ENCODE assay signal across 1 cellular context in the genomic region with DNA sequence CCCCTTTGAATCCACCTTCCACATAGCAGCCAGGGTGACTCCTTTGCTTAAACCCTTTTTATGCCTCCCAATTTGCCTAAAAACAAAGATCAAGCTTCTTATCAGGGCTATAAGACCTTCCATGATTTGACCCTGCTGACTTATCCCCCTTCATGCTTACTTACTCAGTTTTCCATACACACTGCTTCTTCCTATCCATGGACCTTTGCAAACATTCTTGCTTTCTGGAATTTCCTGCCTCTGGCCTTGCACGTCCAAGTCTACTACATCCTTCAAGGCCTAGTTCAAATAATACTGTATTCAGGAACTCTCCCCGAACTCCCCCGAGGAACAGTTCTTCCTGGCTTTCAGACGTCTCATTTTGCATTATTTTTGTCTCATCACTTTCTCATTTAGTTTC.
TF ChIP-seq lines count a peak whose summit lies in the region.

No MANE protein-coding gene starts in this region.

TF ChIP-seq in endothelial cell of umbilical vein, 7 proteins besides CTCF, POLR2A, EP300 and RAD21:
- TF ChIP-seq JUN (IDR thresholded peaks at IDR 0.05; ENCODE audit: borderline replicate concordance, insufficient read depth, insufficient read length, low read depth) (no peak), MYC (IDR thresholded peaks at IDR 0.05; ENCODE audit: low read depth, low read length) (no peak), FOS (IDR thresholded peaks at IDR 0.05; ENCODE audit: borderline replicate concordance, insufficient read depth, low read length) (no peak), GATA2 (IDR thresholded peaks at IDR 0.05; ENCODE audit: insufficient read depth, insufficient read length, low read depth, low read length) (no peak), POLR2AphosphoS5 (IDR thresholded peaks at IDR 0.05; ENCODE audit: insufficient read depth, low read depth, low read length) (no peak), EZH2 (IDR thresholded peaks at IDR 0.05; ENCODE audit: borderline replicate concordance, low read depth, low read length, severe bottlenecking) (no peak)
- TF ChIP-seq, protein P1, sequence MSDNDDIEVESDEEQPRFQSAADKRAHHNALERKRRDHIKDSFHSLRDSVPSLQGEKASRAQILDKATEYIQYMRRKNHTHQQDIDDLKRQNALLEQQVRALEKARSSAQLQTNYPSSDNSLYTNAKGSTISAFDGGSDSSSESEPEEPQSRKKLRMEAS (IDR thresholded peaks at IDR 0.05; ENCODE audit: insufficient read depth, insufficient read length) = no peak
